Comparison of ENCODE assay signal across 9 cellular contexts in genomic region chr21:39137248-39138186, GRCh38. TPM values are rescaled to one million over a fixed set of nuclear protein-coding genes. Genes with fewer than 3 reads are reported as not detected.
DNase-seq lines count a peak whose midpoint lies in the region; ATAC-seq, FAIRE-seq and TF ChIP-seq lines count a peak whose summit lies in the region.
"Had no signal": no experiment of that assay in that cellular context is flagged by ENCODE, and none has a peak within 500 bp of the region (broad histone marks: within the 10 kb centered on the region; RNA-seq: fewer than 3 reads in every experiment).

No MANE protein-coding gene starts in this region.

- H3K18ac ChIP-seq in trophoblast cell (ENCODE audit: low read length) = no peak overlapping the region

- no peak for TF ChIP-seq CTCF in fibroblast of pulmonary artery (IDR thresholded peaks at IDR 0.05; ENCODE audit: low read length, missing control alignments)
- TF ChIP-seq CTCF in D721Med (IDR thresholded peaks at IDR 0.05; ENCODE audit: insufficient read depth, missing control alignments) = no peak

- H2AFZ ChIP-seq in trophoblast cell (ENCODE audit: insufficient read depth, low read length, poor library complexity) = no peak overlapping the region

- H3K4me2 ChIP-seq in trophoblast cell (ENCODE audit: low read length) = no peak overlapping the region

- no peak overlapping the region for H2BK12ac ChIP-seq in trophoblast cell (ENCODE audit: low read length)

- H3K4me3 ChIP-seq in fibroblast of pulmonary artery (replicated peaks; ENCODE audit: low read depth, low read length) = no peak overlapping the region
- no peak overlapping the region for H3K4me3 ChIP-seq in trophoblast cell (ENCODE audit: low read depth, low read length)
- H3K4me3 ChIP-seq in SJCRH30 = no peak overlapping the region
- H3K4me3 ChIP-seq: skin epidermis had no signal

- H3K79me2 ChIP-seq in trophoblast cell (ENCODE audit: control insufficient read depth, insufficient read depth, low read length, poor library complexity) = no peaks in the 10 kb centered on the region

- no peaks in the 10 kb centered on the region for H3K27me3 ChIP-seq in trophoblast cell (ENCODE audit: insufficient read depth, low read length)
- H3K27me3 ChIP-seq in SJCRH30 = no peaks in the 10 kb centered on the region

- no peak for FAIRE-seq in D721Med (lab: Jason Lieb, UNC)

- H3K9ac ChIP-seq in trophoblast cell (ENCODE audit: low read length) = no peak overlapping the region

- H3K27ac ChIP-seq in trophoblast cell (ENCODE audit: low read depth, low read length) (peak overlapping the region; percentile 60), SJCRH30 (no peak overlapping the region)

- H3K36me3 ChIP-seq in trophoblast cell (ENCODE audit: control insufficient read depth in 1 of 2, insufficient read depth in 2 of 2, low read length in 2 of 2) (no peaks in the 10 kb centered on the region), SJCRH30 (no peaks in the 10 kb centered on the region)

- DNase-seq in HPDE6-E6E7 (ENCODE audit: extremely low spot score) (peak; percentile 38), fibroblast of pulmonary artery (ENCODE audit: low read depth) (peak; percentile 54), trophoblast cell (peak; percentile 66 to 88), SJCRH30 (no peak), D721Med (ENCODE audit: insufficient read length, low spot score) (no peak)

- no peak overlapping the region for H4K91ac ChIP-seq in trophoblast cell (ENCODE audit: low read depth, low read length)

- ATAC-seq in SK-N-SH treated with all-trans-retinoic acid at 6 μM for 48 hours (peak; percentile 49), HG02885 (IDR thresholded peaks at IDR 0.05; ENCODE audit: poor library complexity, unreplicated experiment) (no peak), HG03378 (IDR thresholded peaks at IDR 0.05; ENCODE audit: unreplicated experiment) (no peak)

- peaks cover 9% of the 10 kb centered on the region in 2 experiments for H3K4me1 ChIP-seq in trophoblast cell (ENCODE audit: control insufficient read depth in 1 of 2, insufficient read depth in 2 of 2, low read length in 2 of 2)
- no peaks in the 10 kb centered on the region for H3K4me1 ChIP-seq in SJCRH30

- no peak overlapping the region for H2AK5ac ChIP-seq in trophoblast cell (ENCODE audit: low read length)

- H4K12ac ChIP-seq in trophoblast cell (ENCODE audit: low read depth, low read length) = no peak overlapping the region

- no peaks in the 10 kb centered on the region for H3K9me3 ChIP-seq in trophoblast cell (ENCODE audit: insufficient read depth, low read depth, low read length)
- no peaks in the 10 kb centered on the region; the same call in 1 of the 2 replicates for H3K9me3 ChIP-seq in SJCRH30 (replicated peaks)

- no peak overlapping the region for H4K8ac ChIP-seq in trophoblast cell (ENCODE audit: low read depth, low read length)

- H3K14ac ChIP-seq in trophoblast cell (ENCODE audit: low read length) = no peak overlapping the region

- H2BK120ac ChIP-seq in trophoblast cell (ENCODE audit: insufficient read depth, low read length, poor library complexity) = peak overlapping the region; percentile 28

- no peak overlapping the region for H3K4ac ChIP-seq in trophoblast cell (ENCODE audit: low read depth, low read length)

- no peak overlapping the region for H3K23ac ChIP-seq in trophoblast cell (ENCODE audit: low read length)

- H3K79me1 ChIP-seq in trophoblast cell (ENCODE audit: low read length) = peaks cover 2% of the 10 kb centered on the region

- peak overlapping the region; percentile 63 for H2BK5ac ChIP-seq in trophoblast cell (ENCODE audit: low read depth, low read length, poor library complexity)

- no CpG with 5 or more reads among the region's 14 CpGs for WGBS in trophoblast cell (ENCODE audit: extremely low coverage, insufficient coverage, insufficient read length)

TF ChIP-seq in SK-N-SH treated with all-trans-retinoic acid at 6 μM for 48 hours, 23 proteins besides CTCF, POLR2A, EP300 and RAD21:
- TF ChIP-seq ZNF565 (CRISPR knock-in tag; conservative IDR thresholded peaks at IDR 0.05; ENCODE audit: low read depth) (no peak), ISL1 (CRISPR knock-in tag; IDR thresholded peaks at IDR 0.05) (no peak), TOX (CRISPR knock-in tag; IDR thresholded peaks at IDR 0.05; ENCODE audit: borderline replicate concordance) (no peak), SNAI2 (CRISPR knock-in tag; IDR thresholded peaks at IDR 0.05) (no peak), RARB (CRISPR knock-in tag; IDR thresholded peaks at IDR 0.05) (no peak), TCF4 (CRISPR knock-in tag; IDR thresholded peaks at IDR 0.05; ENCODE audit: borderline replicate concordance) (no peak), ZFP30 (CRISPR knock-in tag; IDR thresholded peaks at IDR 0.05) (no peak), ESRRG (CRISPR knock-in tag; IDR thresholded peaks at IDR 0.05) (no peak), CREB5 (CRISPR knock-in tag; IDR thresholded peaks at IDR 0.05; ENCODE audit: low read depth) (no peak), CSRNP3 (CRISPR knock-in tag; IDR thresholded peaks at IDR 0.05) (no peak), ARNTL (CRISPR knock-in tag; IDR thresholded peaks at IDR 0.05; ENCODE audit: borderline replicate concordance, low read depth) (no peak), GLIS3 (CRISPR knock-in tag; IDR thresholded peaks at IDR 0.05) (no peak)
- TF ChIP-seq, protein P1, sequence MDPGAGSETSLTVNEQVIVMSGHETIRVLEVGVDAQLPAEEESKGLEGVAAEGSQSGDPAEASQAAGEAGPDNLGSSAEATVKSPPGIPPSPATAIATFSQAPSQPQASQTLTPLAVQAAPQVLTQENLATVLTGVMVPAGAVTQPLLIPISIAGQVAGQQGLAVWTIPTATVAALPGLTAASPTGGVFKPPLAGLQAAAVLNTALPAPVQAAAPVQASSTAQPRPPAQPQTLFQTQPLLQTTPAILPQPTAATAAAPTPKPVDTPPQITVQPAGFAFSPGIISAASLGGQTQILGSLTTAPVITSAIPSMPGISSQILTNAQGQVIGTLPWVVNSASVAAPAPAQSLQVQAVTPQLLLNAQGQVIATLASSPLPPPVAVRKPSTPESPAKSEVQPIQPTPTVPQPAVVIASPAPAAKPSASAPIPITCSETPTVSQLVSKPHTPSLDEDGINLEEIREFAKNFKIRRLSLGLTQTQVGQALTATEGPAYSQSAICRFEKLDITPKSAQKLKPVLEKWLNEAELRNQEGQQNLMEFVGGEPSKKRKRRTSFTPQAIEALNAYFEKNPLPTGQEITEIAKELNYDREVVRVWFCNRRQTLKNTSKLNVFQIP (CRISPR knock-in tag; IDR thresholded peaks at IDR 0.05; ENCODE audit: borderline replicate concordance, low read depth) = no peak
TF ChIP-seq in SK-N-SH treated with all-trans-retinoic acid at 6 μM for 48 hours: peak in this region for 0.

RNA-seq across cellular contexts. Expression of gene PSMG1, which starts 45.7 kb away (rescaled TPM):
- polyA plus RNA-seq in trophoblast cell (2013) = 71.2 and 72.7 TPM in 2 replicates
- total RNA-seq in SJCRH30 (2014; rRNA removed; shearing (Covaris generic)) = 134 and 135 TPM in 2 replicates

Comparison
In these comparisons a context has a peak if more than half of its experiments do, and no peak if none do; other contexts are left out.
1. DNase-seq: peak in HPDE6-E6E7 (single experiment), fibroblast of pulmonary artery (single experiment) and trophoblast cell (2 of 2); none in SJCRH30 (0 of 2) and D721Med (single experiment).